17 cellular contexts compared by ENCODE assay signal in the genomic region with DNA sequence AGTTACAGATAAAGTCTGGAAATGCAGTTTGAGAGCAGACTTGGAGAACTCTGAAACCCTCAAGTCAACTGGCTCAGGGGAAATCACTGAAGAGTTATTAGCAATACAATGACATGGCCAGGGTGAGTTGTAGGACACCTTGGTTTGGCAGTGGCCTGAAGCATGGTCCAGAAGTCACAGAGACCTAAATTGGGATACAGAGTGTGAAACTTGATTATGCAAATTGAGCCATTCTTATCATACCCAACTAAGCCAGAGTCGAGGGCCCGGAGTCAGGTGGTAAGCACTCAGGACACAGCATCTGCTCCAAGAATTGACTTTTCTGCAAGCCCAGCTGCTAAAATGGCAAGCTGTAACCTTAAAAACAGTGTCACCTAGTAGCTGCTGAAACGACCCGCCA.
DNase-seq lines count a peak whose midpoint lies in the region; ATAC-seq and TF ChIP-seq lines count a peak whose summit lies in the region.
"Had no signal": no experiment of that assay in that cellular context is flagged by ENCODE, and none has a peak within 500 bp of the region (broad histone marks: within the 10 kb centered on the region; RNA-seq: fewer than 3 reads in every experiment).

No MANE protein-coding gene starts in this region.

- no peak overlapping the region for H2AFZ ChIP-seq in GM23338

- H3K36me3 Mint-ChIP-seq in GM23338 (ENCODE audit: low read depth): peaks cover 2% of the 10 kb centered on the region; the same call in 1 of the 3 replicates
- H3K36me3 Mint-ChIP-seq in WTC11: no peaks in the 10 kb centered on the region
- no peaks in the 10 kb centered on the region for H3K36me3 Mint-ChIP-seq in CD14-positive monocyte
- H3K36me3 Mint-ChIP-seq: CD4-positive, alpha-beta memory T cell had no signal

- 0 out of 3 replicates have a peak, but pooled peaks cover 1% of the 10 kb centered on the region for H3K9me3 Mint-ChIP-seq in GM23338
- H3K9me3 Mint-ChIP-seq in WTC11: no peaks in the 10 kb centered on the region
- peaks cover 0 to 27% (median 6%) of the 10 kb centered on the region in 7 donors for H3K9me3 Mint-ChIP-seq in CD14-positive monocyte

- H3K36me3 ChIP-seq in GM23338 (ENCODE audit: insufficient read depth): no peaks in the 10 kb centered on the region
- no peaks in the 10 kb centered on the region for H3K36me3 ChIP-seq in MG63
- H3K36me3 ChIP-seq: HAP-1 had no signal

- H3K4me1 ChIP-seq in GM23338 (ENCODE audit: insufficient read depth): peaks cover 35% of the 10 kb centered on the region
- H3K4me1 ChIP-seq: A549 had no signal

- H3K4me3 Mint-ChIP-seq in GM23338 (no peak overlapping the region), WTC11 (no peak overlapping the region), CD14-positive monocyte (no peak overlapping the region)
- H3K4me3 Mint-ChIP-seq: CD4-positive, alpha-beta memory T cell had no signal

- no peaks in the 10 kb centered on the region for H3F3A ChIP-seq in GM23338 (replicated peaks; ENCODE audit: low read depth)

- CTCF ChIA-PET in WTC11 (lab: Charles Lee): no interaction called here

- H3K4me3 ChIP-seq in GM23338 (no peak overlapping the region), MG63 (no peak overlapping the region)
- H3K4me3 ChIP-seq: A549, GM12878, HAP-1 had no signal

- no peak overlapping the region for H3K27ac ChIP-seq in GM23338 (ENCODE audit: low read depth)
- H3K27ac ChIP-seq: 22Rv1, A549, C4-2B had no signal

- intact Hi-C loops in left ventricle myocardium superior (cut with micrococcal nuclease): no loop called here
- intact Hi-C loops in CD14-positive monocyte (cut with micrococcal nuclease): no loop called here

- H3K4me2 ChIP-seq in GM23338: no peak overlapping the region
- H3K4me2 ChIP-seq: A549 had no signal

- H3K79me2 ChIP-seq in GM23338 (replicated peaks; ENCODE audit: insufficient read depth): no peaks in the 10 kb centered on the region

- H3K4me1 Mint-ChIP-seq in GM23338: peaks cover 35% of the 10 kb centered on the region
- peaks cover 39% of the 10 kb centered on the region for H3K4me1 Mint-ChIP-seq in WTC11
- no peaks in the 10 kb centered on the region for H3K4me1 Mint-ChIP-seq in CD14-positive monocyte
- H3K4me1 Mint-ChIP-seq: CD4-positive, alpha-beta memory T cell had no signal

- POLR2A ChIA-PET in WTC11 (lab: Charles Lee): no interaction called here

- H3K27ac Mint-ChIP-seq in GM23338 (no peak overlapping the region), WTC11 (0 out of 2 replicates have a peak overlapping the region, but pooled peaks have one; percentile 17), CD14-positive monocyte (no peak overlapping the region)
- H3K27ac Mint-ChIP-seq: CD4-positive, alpha-beta memory T cell had no signal

- peaks cover 8% of the 10 kb centered on the region; the same call in 1 of the 2 replicates for H3K9me2 ChIP-seq in GM23338 (ENCODE audit: insufficient read depth)

- H4K20me1 ChIP-seq in GM23338 (replicated peaks; ENCODE audit: insufficient read depth): no peaks in the 10 kb centered on the region

- no peaks in the 10 kb centered on the region for H3K27me3 ChIP-seq in GM23338 (ENCODE audit: insufficient read depth)
- no peaks in the 10 kb centered on the region for H3K27me3 ChIP-seq in MG63

- no peaks in the 10 kb centered on the region for H3K9me3 ChIP-seq in MG63
- H3K9me3 ChIP-seq: A549, HAP-1 had no signal

- TF ChIP-seq CTCF in GM23338 (conservative IDR thresholded peaks at IDR 0.05; ENCODE audit: low read depth in 2 of 2) (no peak), WTC11 (IDR thresholded peaks at IDR 0.05) (no peak), CD14-positive monocyte (IDR thresholded peaks at IDR 0.05) (no peak)

- DNase-seq in DMS 273 (lab: John Stamatoyannopoulos, UW; ENCODE audit: unreplicated experiment): peak; percentile 7
- DNase-seq in DMS 273 treated with DMSO at 0.1 percent for 48 hours (lab: John Stamatoyannopoulos, UW): no peak
- DNase-seq in GM23338 (ENCODE audit: low spot score): no peak
- DNase-seq in WTC11 (ENCODE audit: low spot score): no peak
- DNase-seq in left ventricle myocardium superior: no peak
- DNase-seq in MG63: no peak
- no peak for DNase-seq in CD14-positive monocyte (ENCODE audit: low spot score)
- DNase-seq: AML-193; CD4-positive, alpha-beta memory T cell; DMS53; DND-41; EL had no signal

- peaks cover 7% of the 10 kb centered on the region for H3K27me3 Mint-ChIP-seq in GM23338 (ENCODE audit: insufficient read depth, low read depth, poor library complexity)
- H3K27me3 Mint-ChIP-seq in WTC11 (ENCODE audit: low read depth): no peaks in the 10 kb centered on the region
- no peaks in the 10 kb centered on the region for H3K27me3 Mint-ChIP-seq in CD14-positive monocyte (ENCODE audit: low read depth in 3 of 3)
- H3K27me3 Mint-ChIP-seq: CD4-positive, alpha-beta memory T cell had no signal

- ATAC-seq in GM23338 (no peak), WTC11 (no peak), left ventricle myocardium superior (peak; percentile 77)
- ATAC-seq: A549, GM12878 had no signal

TF ChIP-seq in GM23338, 12 proteins besides CTCF, POLR2A, EP300 and RAD21 (continues in another document):
- TF ChIP-seq POLR2AphosphoS5 (IDR thresholded peaks at IDR 0.05; ENCODE audit: low read depth) (no peak), EZH2 (IDR thresholded peaks at IDR 0.05; ENCODE audit: low read depth, unreplicated experiment) (no peak)

TF ChIP-seq in WTC11, 78 proteins besides CTCF, POLR2A, EP300 and RAD21:
- TF ChIP-seq, protein P1, sequence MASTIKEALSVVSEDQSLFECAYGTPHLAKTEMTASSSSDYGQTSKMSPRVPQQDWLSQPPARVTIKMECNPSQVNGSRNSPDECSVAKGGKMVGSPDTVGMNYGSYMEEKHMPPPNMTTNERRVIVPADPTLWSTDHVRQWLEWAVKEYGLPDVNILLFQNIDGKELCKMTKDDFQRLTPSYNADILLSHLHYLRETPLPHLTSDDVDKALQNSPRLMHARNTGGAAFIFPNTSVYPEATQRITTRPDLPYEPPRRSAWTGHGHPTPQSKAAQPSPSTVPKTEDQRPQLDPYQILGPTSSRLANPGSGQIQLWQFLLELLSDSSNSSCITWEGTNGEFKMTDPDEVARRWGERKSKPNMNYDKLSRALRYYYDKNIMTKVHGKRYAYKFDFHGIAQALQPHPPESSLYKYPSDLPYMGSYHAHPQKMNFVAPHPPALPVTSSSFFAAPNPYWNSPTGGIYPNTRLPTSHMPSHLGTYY (CRISPR knock-in tag; IDR thresholded peaks at IDR 0.05): no peak
- TF ChIP-seq, protein P2, sequence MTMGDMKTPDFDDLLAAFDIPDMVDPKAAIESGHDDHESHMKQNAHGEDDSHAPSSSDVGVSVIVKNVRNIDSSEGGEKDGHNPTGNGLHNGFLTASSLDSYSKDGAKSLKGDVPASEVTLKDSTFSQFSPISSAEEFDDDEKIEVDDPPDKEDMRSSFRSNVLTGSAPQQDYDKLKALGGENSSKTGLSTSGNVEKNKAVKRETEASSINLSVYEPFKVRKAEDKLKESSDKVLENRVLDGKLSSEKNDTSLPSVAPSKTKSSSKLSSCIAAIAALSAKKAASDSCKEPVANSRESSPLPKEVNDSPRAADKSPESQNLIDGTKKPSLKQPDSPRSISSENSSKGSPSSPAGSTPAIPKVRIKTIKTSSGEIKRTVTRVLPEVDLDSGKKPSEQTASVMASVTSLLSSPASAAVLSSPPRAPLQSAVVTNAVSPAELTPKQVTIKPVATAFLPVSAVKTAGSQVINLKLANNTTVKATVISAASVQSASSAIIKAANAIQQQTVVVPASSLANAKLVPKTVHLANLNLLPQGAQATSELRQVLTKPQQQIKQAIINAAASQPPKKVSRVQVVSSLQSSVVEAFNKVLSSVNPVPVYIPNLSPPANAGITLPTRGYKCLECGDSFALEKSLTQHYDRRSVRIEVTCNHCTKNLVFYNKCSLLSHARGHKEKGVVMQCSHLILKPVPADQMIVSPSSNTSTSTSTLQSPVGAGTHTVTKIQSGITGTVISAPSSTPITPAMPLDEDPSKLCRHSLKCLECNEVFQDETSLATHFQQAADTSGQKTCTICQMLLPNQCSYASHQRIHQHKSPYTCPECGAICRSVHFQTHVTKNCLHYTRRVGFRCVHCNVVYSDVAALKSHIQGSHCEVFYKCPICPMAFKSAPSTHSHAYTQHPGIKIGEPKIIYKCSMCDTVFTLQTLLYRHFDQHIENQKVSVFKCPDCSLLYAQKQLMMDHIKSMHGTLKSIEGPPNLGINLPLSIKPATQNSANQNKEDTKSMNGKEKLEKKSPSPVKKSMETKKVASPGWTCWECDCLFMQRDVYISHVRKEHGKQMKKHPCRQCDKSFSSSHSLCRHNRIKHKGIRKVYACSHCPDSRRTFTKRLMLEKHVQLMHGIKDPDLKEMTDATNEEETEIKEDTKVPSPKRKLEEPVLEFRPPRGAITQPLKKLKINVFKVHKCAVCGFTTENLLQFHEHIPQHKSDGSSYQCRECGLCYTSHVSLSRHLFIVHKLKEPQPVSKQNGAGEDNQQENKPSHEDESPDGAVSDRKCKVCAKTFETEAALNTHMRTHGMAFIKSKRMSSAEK (CRISPR knock-in tag; IDR thresholded peaks at IDR 0.05; ENCODE audit: borderline replicate concordance): no peak
- TF ChIP-seq ZNF671 (CRISPR knock-in tag; IDR thresholded peaks at IDR 0.05) (no peak), ZNF423 (CRISPR knock-in tag; IDR thresholded peaks at IDR 0.05) (no peak), SP1 (CRISPR knock-in tag; conservative IDR thresholded peaks at IDR 0.05) (no peak), GABPB1 (CRISPR knock-in tag; IDR thresholded peaks at IDR 0.05) (no peak), ATF1 (CRISPR knock-in tag; IDR thresholded peaks at IDR 0.05) (no peak), TP53 (CRISPR knock-in tag; IDR thresholded peaks at IDR 0.05) (no peak), SMAD4 (CRISPR knock-in tag; IDR thresholded peaks at IDR 0.05) (no peak), ZNF219 (CRISPR knock-in tag; IDR thresholded peaks at IDR 0.05; ENCODE audit: borderline replicate concordance) (no peak)
- TF ChIP-seq, protein P3, sequence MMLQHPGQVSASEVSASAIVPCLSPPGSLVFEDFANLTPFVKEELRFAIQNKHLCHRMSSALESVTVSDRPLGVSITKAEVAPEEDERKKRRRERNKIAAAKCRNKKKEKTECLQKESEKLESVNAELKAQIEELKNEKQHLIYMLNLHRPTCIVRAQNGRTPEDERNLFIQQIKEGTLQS (CRISPR knock-in tag; conservative IDR thresholded peaks at IDR 0.05): no peak
- TF ChIP-seq, protein P4, sequence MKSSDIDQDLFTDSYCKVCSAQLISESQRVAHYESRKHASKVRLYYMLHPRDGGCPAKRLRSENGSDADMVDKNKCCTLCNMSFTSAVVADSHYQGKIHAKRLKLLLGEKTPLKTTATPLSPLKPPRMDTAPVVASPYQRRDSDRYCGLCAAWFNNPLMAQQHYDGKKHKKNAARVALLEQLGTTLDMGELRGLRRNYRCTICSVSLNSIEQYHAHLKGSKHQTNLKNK (CRISPR knock-in tag; IDR thresholded peaks at IDR 0.05): no peak
